Comparison of ENCODE assay signal across 24 cellular contexts in genomic region chr7:64608116-64608910, GRCh38.
"Had no signal": no experiment of that assay in that cellular context is flagged by ENCODE, and none has a peak within 500 bp of the region (broad histone marks: within the 10 kb centered on the region; RNA-seq: fewer than 3 reads in every experiment).

No MANE protein-coding gene starts in this region.

- H3K27me3 ChIP-seq: stomach, suprapubic skin, testis, thyroid gland, tibial artery, tibial nerve, transverse colon, upper lobe of left lung, upper lobe of right lung, uterus had no signal

- H3K27ac ChIP-seq: stomach, suprapubic skin, testis, thoracic aorta, thyroid gland, tibial artery, tibial nerve, transverse colon, upper lobe of left lung, upper lobe of right lung, uterus had no signal

- DNase-seq: stimulated activated CD4-positive, alpha-beta T cell treated with anti-CD3 and anti-CD28 coated beads, Interleukin-2, amount 100 ng/mL, for 48 hours; stimulated activated CD4-positive, alpha-beta T cell treated with anti-CD3 and anti-CD28 coated beads, Interleukin-4, amount 100 ng/mL, for 1 hour; stimulated activated CD4-positive, alpha-beta T cell treated with anti-CD3 and anti-CD28 coated beads, Interleukin-4, amount 100 ng/mL, for 24 hours; stimulated activated CD4-positive, alpha-beta T cell treated with anti-CD3 and anti-CD28 coated beads, Interleukin-4, amount 100 ng/mL, for 4 hours; stimulated activated CD8-positive, alpha-beta memory T cell treated with anti-CD3 and anti-CD28 coated beads, Interleukin-4, amount 100 ng/mL, for 48 hours; stimulated activated naive B cell treated with anti-CD40 and anti-IgM and Interleukin-4, amounts not matched to agents 10 μg/mL and 1 μg/mL and 100 μg/mL, for 72 hours; stimulated activated naive CD4-positive, alpha-beta T cell; stimulated activated naive CD4-positive, alpha-beta T cell treated with Interleukin-2 at 50 U/mL for 16 hours; stimulated activated naive CD8-positive, alpha-beta T cell treated with anti-CD3 and anti-CD28 coated beads, Interleukin-15, amount 100 ng/mL, for 72 hours; stimulated activated naive CD8-positive, alpha-beta T cell treated with anti-CD3 and anti-CD28 coated beads, Interleukin-15, Interleukin-2, amounts not matched to agents 100 U/mL and 50 U/mL, for 24 hours; stomach; substantia nigra; testis; thyroid gland; tibial artery; transverse colon; upper lobe of left lung; upper lobe of right lung; uterus had no signal

- H3K4me1 ChIP-seq: stomach, suprapubic skin, testis, thyroid gland, tibial artery, tibial nerve, transverse colon, upper lobe of left lung, upper lobe of right lung, uterus had no signal

- H3K4me3 ChIP-seq: stomach, suprapubic skin, testis, thoracic aorta, thyroid gland, tibial artery, tibial nerve, transverse colon, upper lobe of left lung, upper lobe of right lung, uterus had no signal

- H3K36me3 ChIP-seq: stomach, suprapubic skin, thoracic aorta, thyroid gland, tibial artery, tibial nerve, transverse colon, upper lobe of left lung, upper lobe of right lung, uterus had no signal

- ATAC-seq: stimulated activated effector memory CD8-positive, alpha-beta T cell treated with anti-CD3 and anti-CD28 coated beads, Interleukin-12 subunit alpha, Interleukin-12 subunit beta, amount 100 ng/mL, for 72 hours; stimulated activated memory B cell treated with anti-CD40 and anti-IgM and Interleukin-4, amounts not matched to agents 10 μg/mL and 1 μg/mL and 100 μg/mL, for 72 hours; stimulated activated naive B cell treated with anti-CD40 and anti-IgM and Interleukin-4, amounts not matched to agents 10 μg/mL and 1 μg/mL and 100 μg/mL, for 72 hours; stimulated activated naive CD8-positive, alpha-beta T cell treated with anti-CD3 and anti-CD28 coated beads, Interleukin-15, amount 100 ng/mL, for 72 hours; stimulated activated naive CD8-positive, alpha-beta T cell treated with anti-CD3 and anti-CD28 coated beads, Interleukin-15, Interleukin-2, amounts not matched to agents 100 U/mL and 50 U/mL, for 24 hours; upper lobe of right lung had no signal

- H3K9me3 ChIP-seq: stomach, suprapubic skin, testis, thoracic aorta, thyroid gland, tibial artery, tibial nerve, transverse colon, upper lobe of left lung, upper lobe of right lung, uterus had no signal
